In the genomic region with DNA sequence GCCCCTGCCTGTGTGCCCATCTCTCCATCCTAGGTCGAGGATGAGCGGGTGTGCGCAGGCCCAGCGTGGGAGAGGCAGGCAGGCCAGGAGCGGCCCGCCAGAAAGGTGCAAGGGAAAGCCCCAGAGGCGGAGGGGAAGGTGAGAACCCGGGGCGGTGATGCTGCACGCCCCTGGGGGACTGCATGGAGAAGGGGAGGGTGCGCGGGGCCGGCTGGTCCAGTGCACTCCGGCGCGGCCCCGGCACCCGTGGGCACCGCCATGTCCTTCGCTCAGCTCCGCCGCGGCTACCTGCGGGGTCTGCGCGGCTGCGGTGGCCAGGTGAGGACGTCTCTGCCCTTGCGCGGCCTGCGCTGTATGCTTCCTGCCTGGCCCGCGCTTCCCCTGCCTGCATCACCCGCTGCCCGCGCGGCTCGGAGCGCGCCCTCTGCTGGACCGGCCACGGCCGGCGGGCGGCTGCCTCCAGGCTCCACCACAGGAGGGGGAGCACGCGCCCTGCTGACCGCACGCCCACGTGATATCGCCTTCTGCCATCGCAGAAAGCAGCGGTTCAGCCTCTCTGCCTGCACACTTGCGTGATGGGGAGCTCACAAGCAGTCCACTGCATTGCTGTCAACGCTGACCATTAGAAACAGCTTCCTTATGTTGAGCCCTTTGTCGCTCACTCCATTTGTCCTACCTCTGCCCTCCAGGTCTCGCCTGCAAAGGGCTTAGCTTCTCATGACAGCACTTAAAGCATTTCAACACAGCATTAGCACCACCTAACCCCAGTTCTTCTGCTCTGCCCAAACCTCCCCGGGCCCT, we compare ENCODE assay signal across 1 cellular context.
A peak's percentile ranks its signal among the peaks of the same experiment; 100 is the strongest.
TF ChIP-seq lines count a peak whose summit lies in the region.

No MANE protein-coding gene starts in this region.

TF ChIP-seq in K562, 482 proteins besides CTCF, POLR2A, EP300 and RAD21 (continued from another document and continues in another):
- TF ChIP-seq GATAD2B (IDR thresholded peaks at IDR 0.05; ENCODE audit: borderline replicate concordance): peak; percentile 44; the same call in 1 of the 2 replicates
- TF ChIP-seq BHLHE40 (IDR thresholded peaks at IDR 0.05; ENCODE audit: low read length): peak; percentile 97
- TF ChIP-seq, protein P1, sequence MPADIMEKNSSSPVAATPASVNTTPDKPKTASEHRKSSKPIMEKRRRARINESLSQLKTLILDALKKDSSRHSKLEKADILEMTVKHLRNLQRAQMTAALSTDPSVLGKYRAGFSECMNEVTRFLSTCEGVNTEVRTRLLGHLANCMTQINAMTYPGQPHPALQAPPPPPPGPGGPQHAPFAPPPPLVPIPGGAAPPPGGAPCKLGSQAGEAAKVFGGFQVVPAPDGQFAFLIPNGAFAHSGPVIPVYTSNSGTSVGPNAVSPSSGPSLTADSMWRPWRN (IDR thresholded peaks at IDR 0.05; ENCODE audit: low read depth): peak; percentile 81
- TF ChIP-seq CEBPB (tag; IDR thresholded peaks at IDR 0.05): no peak
- no peak for TF ChIP-seq NCOA4 (IDR thresholded peaks at IDR 0.05; ENCODE audit: partially characterized antibody)
- TF ChIP-seq ZNF282 (CRISPR knock-in tag; IDR thresholded peaks at IDR 0.05): no peak
- no peak for TF ChIP-seq NFATC3 (IDR thresholded peaks at IDR 0.05)
- TF ChIP-seq MITF (IDR thresholded peaks at IDR 0.05): peak; percentile 95
- no peak for TF ChIP-seq RBM39 (optimal IDR thresholded peaks at IDR 0.05; ENCODE audit: low read depth, low read length)
- no peak for TF ChIP-seq STAT5A (IDR thresholded peaks at IDR 0.05; ENCODE audit: borderline replicate concordance, low read length)
- no peak for TF ChIP-seq ZNF695 (CRISPR knock-in tag; IDR thresholded peaks at IDR 0.05)
- TF ChIP-seq, protein P2, sequence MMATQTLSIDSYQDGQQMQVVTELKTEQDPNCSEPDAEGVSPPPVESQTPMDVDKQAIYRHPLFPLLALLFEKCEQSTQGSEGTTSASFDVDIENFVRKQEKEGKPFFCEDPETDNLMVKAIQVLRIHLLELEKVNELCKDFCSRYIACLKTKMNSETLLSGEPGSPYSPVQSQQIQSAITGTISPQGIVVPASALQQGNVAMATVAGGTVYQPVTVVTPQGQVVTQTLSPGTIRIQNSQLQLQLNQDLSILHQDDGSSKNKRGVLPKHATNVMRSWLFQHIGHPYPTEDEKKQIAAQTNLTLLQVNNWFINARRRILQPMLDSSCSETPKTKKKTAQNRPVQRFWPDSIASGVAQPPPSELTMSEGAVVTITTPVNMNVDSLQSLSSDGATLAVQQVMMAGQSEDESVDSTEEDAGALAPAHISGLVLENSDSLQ (IDR thresholded peaks at IDR 0.05): no peak
- no peak for TF ChIP-seq RBM17 (IDR thresholded peaks at IDR 0.05; ENCODE audit: borderline replicate concordance, low read depth, low read length)
- TF ChIP-seq NONO (IDR thresholded peaks at IDR 0.05; ENCODE audit: low read depth in 2 of 2, low read length in 1 of 2): peak in 1 of 2 experiments; percentile 81; a peak in 1 of 4 replicates
- 0 out of 4 replicates have a peak, but pooled peaks of 1 of the 2 experiments have one; percentile 41 for TF ChIP-seq SRF (CRISPR knock-in tag; IDR thresholded peaks at IDR 0.05)
- TF ChIP-seq OTX1 (CRISPR knock-in tag; IDR thresholded peaks at IDR 0.05): no peak
- TF ChIP-seq CBFB (CRISPR knock-in tag; IDR thresholded peaks at IDR 0.05): peak; percentile 97
- no peak for TF ChIP-seq ZNF398 (CRISPR knock-in tag; IDR thresholded peaks at IDR 0.05)
- 0 out of 2 replicates have a peak, but pooled peaks have one; percentile 44 for TF ChIP-seq XRCC5 (IDR thresholded peaks at IDR 0.05; ENCODE audit: low read depth, low read length)
- TF ChIP-seq RAD51 (IDR thresholded peaks at IDR 0.05; ENCODE audit: borderline replicate concordance, low read depth): peak; percentile 94
- no peak for TF ChIP-seq CBX5 (IDR thresholded peaks at IDR 0.05; ENCODE audit: borderline replicate concordance, low read depth)
- TF ChIP-seq TFAM (CRISPR knock-in tag; conservative IDR thresholded peaks at IDR 0.05): no peak
- TF ChIP-seq, protein P3, sequence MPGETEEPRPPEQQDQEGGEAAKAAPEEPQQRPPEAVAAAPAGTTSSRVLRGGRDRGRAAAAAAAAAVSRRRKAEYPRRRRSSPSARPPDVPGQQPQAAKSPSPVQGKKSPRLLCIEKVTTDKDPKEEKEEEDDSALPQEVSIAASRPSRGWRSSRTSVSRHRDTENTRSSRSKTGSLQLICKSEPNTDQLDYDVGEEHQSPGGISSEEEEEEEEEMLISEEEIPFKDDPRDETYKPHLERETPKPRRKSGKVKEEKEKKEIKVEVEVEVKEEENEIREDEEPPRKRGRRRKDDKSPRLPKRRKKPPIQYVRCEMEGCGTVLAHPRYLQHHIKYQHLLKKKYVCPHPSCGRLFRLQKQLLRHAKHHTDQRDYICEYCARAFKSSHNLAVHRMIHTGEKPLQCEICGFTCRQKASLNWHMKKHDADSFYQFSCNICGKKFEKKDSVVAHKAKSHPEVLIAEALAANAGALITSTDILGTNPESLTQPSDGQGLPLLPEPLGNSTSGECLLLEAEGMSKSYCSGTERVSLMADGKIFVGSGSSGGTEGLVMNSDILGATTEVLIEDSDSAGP (CRISPR knock-in tag; IDR thresholded peaks at IDR 0.05): no peak
- no peak for TF ChIP-seq TEAD2 (tag; IDR thresholded peaks at IDR 0.05)
- TF ChIP-seq SRSF3 (IDR thresholded peaks at IDR 0.05; ENCODE audit: insufficient read depth, low read length): no peak
- peak; percentile 30 for TF ChIP-seq TBP (optimal IDR thresholded peaks at IDR 0.05; ENCODE audit: low read depth, low read length)
- TF ChIP-seq ZNF764 (CRISPR knock-in tag; IDR thresholded peaks at IDR 0.05; ENCODE audit: low read depth): no peak
- no peak for TF ChIP-seq NUFIP1 (IDR thresholded peaks at IDR 0.05; ENCODE audit: partially characterized antibody)
- TF ChIP-seq LARP7 (IDR thresholded peaks at IDR 0.05): no peak
- no peak for TF ChIP-seq ZNF224 (CRISPR knock-in tag; IDR thresholded peaks at IDR 0.05)
- no peak for TF ChIP-seq SMAD2 (IDR thresholded peaks at IDR 0.05; ENCODE audit: low read depth, low read length)
- TF ChIP-seq MXD1 (CRISPR knock-in tag; IDR thresholded peaks at IDR 0.05; ENCODE audit: borderline replicate concordance, poor library complexity, severe bottlenecking): no peak
- TF ChIP-seq KDM5B (IDR thresholded peaks at IDR 0.05; ENCODE audit: insufficient replicate concordance, low read depth, low read length): no peak
- TF ChIP-seq, protein P4, sequence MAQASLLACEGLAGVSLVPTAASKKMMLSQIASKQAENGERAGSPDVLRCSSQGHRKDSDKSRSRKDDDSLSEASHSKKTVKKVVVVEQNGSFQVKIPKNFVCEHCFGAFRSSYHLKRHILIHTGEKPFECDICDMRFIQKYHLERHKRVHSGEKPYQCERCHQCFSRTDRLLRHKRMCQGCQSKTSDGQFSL (CRISPR knock-in tag; IDR thresholded peaks at IDR 0.05): 0 out of 2 replicates have a peak, but pooled peaks have one; percentile 17
- TF ChIP-seq, protein P4 (tag; IDR thresholded peaks at IDR 0.05): peak in 1 of 2 experiments; percentile 62; a peak in 2 of 4 replicates
- peak in 1 of 2 experiments; percentile 57; a peak in 1 of 3 replicates for TF ChIP-seq CBX3 (IDR thresholded peaks at IDR 0.05; ENCODE audit: borderline replicate concordance in 1 of 2, low read length in 2 of 2)
- TF ChIP-seq BCLAF1 (IDR thresholded peaks at IDR 0.05; ENCODE audit: borderline replicate concordance in 1 of 2, control insufficient read depth in 1 of 2, low read depth in 2 of 2, low read length in 1 of 2): no peak
- TF ChIP-seq SLC30A9 (CRISPR knock-in tag; IDR thresholded peaks at IDR 0.05): no peak
- TF ChIP-seq, protein P5, sequence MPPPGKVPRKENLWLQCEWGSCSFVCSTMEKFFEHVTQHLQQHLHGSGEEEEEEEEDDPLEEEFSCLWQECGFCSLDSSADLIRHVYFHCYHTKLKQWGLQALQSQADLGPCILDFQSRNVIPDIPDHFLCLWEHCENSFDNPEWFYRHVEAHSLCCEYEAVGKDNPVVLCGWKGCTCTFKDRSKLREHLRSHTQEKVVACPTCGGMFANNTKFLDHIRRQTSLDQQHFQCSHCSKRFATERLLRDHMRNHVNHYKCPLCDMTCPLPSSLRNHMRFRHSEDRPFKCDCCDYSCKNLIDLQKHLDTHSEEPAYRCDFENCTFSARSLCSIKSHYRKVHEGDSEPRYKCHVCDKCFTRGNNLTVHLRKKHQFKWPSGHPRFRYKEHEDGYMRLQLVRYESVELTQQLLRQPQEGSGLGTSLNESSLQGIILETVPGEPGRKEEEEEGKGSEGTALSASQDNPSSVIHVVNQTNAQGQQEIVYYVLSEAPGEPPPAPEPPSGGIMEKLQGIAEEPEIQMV (tag; conservative IDR thresholded peaks at IDR 0.05; ENCODE audit: low read depth): no peak
- TF ChIP-seq GABPB2 (CRISPR knock-in tag; conservative IDR thresholded peaks at IDR 0.05): no peak
- no peak for TF ChIP-seq ZNF511 (CRISPR knock-in tag; IDR thresholded peaks at IDR 0.05)
- peak; percentile 97 for TF ChIP-seq CTBP1 (IDR thresholded peaks at IDR 0.05; ENCODE audit: borderline replicate concordance)
- TF ChIP-seq HMBOX1 (IDR thresholded peaks at IDR 0.05): no peak
- no peak for TF ChIP-seq PML (IDR thresholded peaks at IDR 0.05; ENCODE audit: low read length)
- peak; percentile 64 for TF ChIP-seq RBFOX2 (IDR thresholded peaks at IDR 0.05; ENCODE audit: low read depth, low read length)
- TF ChIP-seq JUN (IDR thresholded peaks at IDR 0.05; ENCODE audit: borderline replicate concordance, low read depth, low read length): peak; percentile 55; the same call in 1 of the 2 replicates
- TF ChIP-seq JUN (CRISPR knock-in tag; IDR thresholded peaks at IDR 0.05; ENCODE audit: borderline replicate concordance): no peak
- TF ChIP-seq BRD9 (IDR thresholded peaks at IDR 0.05; ENCODE audit: low read depth, partially characterized antibody): no peak
- no peak for TF ChIP-seq ERF (CRISPR knock-in tag; IDR thresholded peaks at IDR 0.05)
- peak; percentile 70 for TF ChIP-seq SOX6 (IDR thresholded peaks at IDR 0.05)
- no peak for TF ChIP-seq ARID2 (IDR thresholded peaks at IDR 0.05)
